In the genomic region with DNA sequence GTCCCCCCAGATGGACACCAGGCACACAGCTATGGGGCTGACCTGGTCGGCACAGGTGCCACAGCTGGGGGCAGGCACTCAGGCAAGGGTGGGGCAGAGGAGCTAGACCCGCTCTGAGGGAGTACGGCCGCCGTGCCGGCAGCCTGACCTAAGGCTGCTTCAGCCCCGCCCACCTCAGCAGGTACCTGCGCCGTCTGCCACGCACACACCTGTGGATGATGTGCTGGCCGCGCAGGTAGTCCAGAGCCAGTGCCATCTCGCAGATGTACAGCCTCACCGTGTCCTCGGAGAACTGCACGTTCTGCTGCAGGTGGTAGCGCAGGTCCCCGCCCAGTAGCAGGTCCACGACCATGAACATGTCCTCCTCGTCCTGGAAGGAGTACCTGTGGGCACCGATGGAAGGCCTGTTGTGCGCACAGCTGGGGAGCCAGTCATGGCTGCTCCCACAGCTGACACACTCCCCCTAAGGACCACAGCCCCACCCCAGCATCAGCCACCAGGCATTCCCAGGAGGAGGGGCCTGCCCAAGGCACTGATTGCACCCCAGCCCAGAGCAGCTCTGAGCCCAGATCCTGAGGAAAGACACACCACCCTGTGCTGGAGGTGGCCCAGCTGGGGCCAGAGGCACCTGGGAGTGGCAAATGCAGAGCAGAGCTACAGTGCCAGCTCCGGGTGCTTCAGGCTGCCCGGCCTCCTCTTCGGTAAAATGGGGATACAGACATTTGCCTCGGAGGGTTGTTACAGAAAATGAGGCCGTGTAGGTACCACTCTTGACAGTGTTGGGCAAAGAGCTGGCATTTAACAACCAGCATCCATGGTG, we compare ENCODE assay signal across 20 cellular contexts.
"Had no signal": no experiment of that assay in that cellular context is flagged by ENCODE, and none has a peak within 500 bp of the region (broad histone marks: within the 10 kb centered on the region; RNA-seq: fewer than 3 reads in every experiment).

No MANE protein-coding gene starts in this region.

- H3K27me3 Mint-ChIP-seq: type B pancreatic cell had no signal

- H3K4me3 ChIP-seq: heart right ventricle, sigmoid colon, smooth muscle cell, testis, vagina had no signal

- ATAC-seq: heart right ventricle, left lobe of liver had no signal

- H3K9me3 Mint-ChIP-seq: nephron progenitor cell; T-helper 1 cell treated with Interleukin-12 subunit alpha and Interleukin-12 subunit beta and Interleukin-4 antibody, amounts not matched to agents 30 μg/mL and 1 μg/mL, for 36 hours; type B pancreatic cell had no signal

- H3K27ac ChIP-seq: heart right ventricle, sigmoid colon, testis, vagina had no signal

- DNase-seq: activated CD4-positive, alpha-beta T cell treated with anti-CD3 and anti-CD28 coated beads for 48 hours; activated CD8-positive, alpha-beta memory T cell treated with anti-CD3 and anti-CD28 coated beads for 24 hours; activated naive CD4-positive, alpha-beta T cell treated with Interleukin-2 at 50 U/mL for 16 hours; activated T-cell treated with anti-CD3 and anti-CD28 coated beads, Interleukin-2, amount 50 U/mL, for 48 hours; amygdala; cerebellar nuclear complex; cortex of kidney; midbrain; nephron progenitor cell; occipital lobe; sigmoid colon; stimulated activated CD4-positive, alpha-beta T cell treated with anti-CD3 and anti-CD28 coated beads, Interleukin-15, amount 100 ng/mL, for 24 hours; stimulated activated naive CD4-positive, alpha-beta T cell; testis had no signal

- H3K4me1 ChIP-seq: testis had no signal

- H3K36me3 Mint-ChIP-seq: type B pancreatic cell had no signal

- H3K4me3 Mint-ChIP-seq: nephron progenitor cell; T-helper 1 cell treated with Interleukin-12 subunit alpha and Interleukin-12 subunit beta and Interleukin-4 antibody, amounts not matched to agents 30 μg/mL and 1 μg/mL, for 36 hours; type B pancreatic cell had no signal

- H3K27me3 ChIP-seq: heart right ventricle, sigmoid colon, testis, vagina had no signal

- H3K27ac Mint-ChIP-seq: nephron progenitor cell; T-helper 1 cell treated with Interleukin-12 subunit alpha and Interleukin-12 subunit beta and Interleukin-4 antibody, amounts not matched to agents 30 μg/mL and 1 μg/mL, for 36 hours; type B pancreatic cell had no signal

- H3K36me3 ChIP-seq: heart right ventricle, sigmoid colon, vagina had no signal

- H3K9me3 ChIP-seq: heart right ventricle, sigmoid colon, testis, vagina had no signal

- H3K4me2 ChIP-seq: smooth muscle cell had no signal
